Comparison of ENCODE assay signal across 29 cellular contexts in genomic region chr21:16239659-16240265, GRCh38.
A peak's percentile ranks its signal among the peaks of the same experiment; 100 is the strongest.
DNase-seq lines count a peak whose midpoint lies in the region; ATAC-seq and TF ChIP-seq lines count a peak whose summit lies in the region.
"Had no signal": no experiment of that assay in that cellular context is flagged by ENCODE, and none has a peak within 500 bp of the region (broad histone marks: within the 10 kb centered on the region; RNA-seq: fewer than 3 reads in every experiment).

No MANE protein-coding gene starts in this region.

- H3T11ph ChIP-seq in H9 (ENCODE audit: low read length): no peak overlapping the region

- H3K79me1 ChIP-seq in H9 (ENCODE audit: insufficient read depth, low read depth, low read length, poor library complexity, severe bottlenecking): no peaks in the 10 kb centered on the region

- TF ChIP-seq CTCF in fibroblast of mammary gland (conservative IDR thresholded peaks at IDR 0.05; ENCODE audit: control insufficient read depth, insufficient read depth, low read depth, low read length): no peak
- TF ChIP-seq CTCF in nephron progenitor cell (IDR thresholded peaks at IDR 0.05): no peak
- no peak for TF ChIP-seq CTCF in H9 (conservative IDR thresholded peaks at IDR 0.05)

- H3K9me3 ChIP-seq in H9 (ENCODE audit: control insufficient read depth, low read depth, low read length): no peaks in the 10 kb centered on the region
- H3K9me3 ChIP-seq: ascending aorta, colonic mucosa, upper lobe of left lung had no signal

- no peak overlapping the region for H3K4me2 ChIP-seq in H9 (ENCODE audit: insufficient read depth, insufficient read length, low read length)

- H4K8ac ChIP-seq in H9 (replicated peaks; ENCODE audit: insufficient read length, low read depth, low read length): no peak overlapping the region

- H3K4ac ChIP-seq in H9 (ENCODE audit: low read depth, low read length): no peak overlapping the region

- ATAC-seq in HG03108 (IDR thresholded peaks at IDR 0.05; ENCODE audit: unreplicated experiment): no peak
- ATAC-seq: HCT116; natural killer cell treated with Interleukin-12 subunit alpha and Interleukin-12 subunit beta and Interleukin-15 and Interleukin-18, amount 100 ng/mL, for 72 hours; Panc1; stimulated activated naive B cell treated with anti-CD40 and anti-IgM and Interleukin-4, amounts not matched to agents 10 μg/mL and 1 μg/mL and 100 μg/mL, for 72 hours had no signal

- no peak overlapping the region for H2BK20ac ChIP-seq in H9 (ENCODE audit: low read depth, low read length, poor library complexity, severe bottlenecking)

- H2AK5ac ChIP-seq in H9 (ENCODE audit: insufficient read length, low read length): no peak overlapping the region

- H3K4me3 Mint-ChIP-seq in nephron progenitor cell (no peak overlapping the region), H9 (no peak overlapping the region)
- H3K4me3 Mint-ChIP-seq: activated naive CD8-positive, alpha-beta T cell treated with anti-CD3 and anti-CD28 coated beads for 36 hours; IgD-negative memory B cell; natural killer cell treated with Interleukin-12 subunit alpha and Interleukin-12 subunit beta and Interleukin-15 and Interleukin-18, amount 100 ng/mL, for 72 hours; stimulated activated naive B cell treated with anti-CD40 and anti-IgM and Interleukin-4, amounts not matched to agents 10 μg/mL and 1 μg/mL and 100 μg/mL, for 72 hours had no signal

- H3K14ac ChIP-seq in H9 (ENCODE audit: insufficient read depth, low read length): no peak overlapping the region

- WGBS in H9 (ENCODE audit: extremely low coverage, insufficient read length, low lambda C conversion rate): no CpG with 5 or more reads among the region's 11 CpGs

- H3K56ac ChIP-seq in H9 (ENCODE audit: insufficient read length, low read depth, low read length): no peak overlapping the region

- H3K9me3 Mint-ChIP-seq in nephron progenitor cell (no peaks in the 10 kb centered on the region), H9 (no peaks in the 10 kb centered on the region; a peak in 1 of 5 replicates)
- H3K9me3 Mint-ChIP-seq: activated naive CD8-positive, alpha-beta T cell treated with anti-CD3 and anti-CD28 coated beads for 36 hours had no signal

- no peak overlapping the region for H3K4me3 ChIP-seq in fibroblast of mammary gland (ENCODE audit: control insufficient read depth, low read depth, low read length)
- H3K4me3 ChIP-seq: ascending aorta, colonic mucosa, upper lobe of left lung had no signal

- H3K27ac Mint-ChIP-seq in nephron progenitor cell (peak overlapping the region; percentile 6), H9 (no peak overlapping the region)
- H3K27ac Mint-ChIP-seq: activated naive CD8-positive, alpha-beta T cell treated with anti-CD3 and anti-CD28 coated beads for 36 hours; IgD-negative memory B cell; natural killer cell treated with Interleukin-12 subunit alpha and Interleukin-12 subunit beta and Interleukin-15 and Interleukin-18, amount 100 ng/mL, for 72 hours; stimulated activated naive B cell treated with anti-CD40 and anti-IgM and Interleukin-4, amounts not matched to agents 10 μg/mL and 1 μg/mL and 100 μg/mL, for 72 hours had no signal

- H4K91ac ChIP-seq in H9 (ENCODE audit: insufficient read length, low read depth, low read length): no peak overlapping the region

- H3K23ac ChIP-seq in H9 (ENCODE audit: insufficient read length, low read depth, low read length): no peak overlapping the region

- no peak overlapping the region for H2BK120ac ChIP-seq in H9 (ENCODE audit: low read depth, low read length, poor library complexity, severe bottlenecking)

- H2AFZ ChIP-seq in H9 (ENCODE audit: low read length): no peak overlapping the region

- H2BK5ac ChIP-seq in H9 (ENCODE audit: insufficient read length, low read length): no peak overlapping the region

- no peaks in the 10 kb centered on the region for H3K79me2 ChIP-seq in H9 (ENCODE audit: insufficient read depth, low read length)

- H3K36me3 Mint-ChIP-seq in nephron progenitor cell (ENCODE audit: low read depth) (peaks cover 4% of the 10 kb centered on the region), H9 (ENCODE audit: insufficient read depth in 1 of 3, low read depth in 3 of 3) (no peaks in the 10 kb centered on the region; a peak in 1 of 7 replicates)
- H3K36me3 Mint-ChIP-seq: activated naive CD8-positive, alpha-beta T cell treated with anti-CD3 and anti-CD28 coated beads for 36 hours; IgD-negative memory B cell; natural killer cell treated with Interleukin-12 subunit alpha and Interleukin-12 subunit beta and Interleukin-15 and Interleukin-18, amount 100 ng/mL, for 72 hours; stimulated activated naive B cell treated with anti-CD40 and anti-IgM and Interleukin-4, amounts not matched to agents 10 μg/mL and 1 μg/mL and 100 μg/mL, for 72 hours had no signal

- H2BK12ac ChIP-seq in H9 (ENCODE audit: insufficient read length, low read depth, low read length): no peak overlapping the region

- no peak overlapping the region for H2BK15ac ChIP-seq in H9 (ENCODE audit: low read depth, low read length)

- no peak overlapping the region for H3K18ac ChIP-seq in H9 (ENCODE audit: insufficient read length, low read depth, low read length)

- H3K9ac ChIP-seq in H9 (ENCODE audit: extremely low read depth, insufficient read length, low read length): no peak overlapping the region

- H3K4me1 Mint-ChIP-seq in nephron progenitor cell (peaks cover 20% of the 10 kb centered on the region), H9 (peaks cover 8% of the 10 kb centered on the region in 2 experiments)
- H3K4me1 Mint-ChIP-seq: activated naive CD8-positive, alpha-beta T cell treated with anti-CD3 and anti-CD28 coated beads for 36 hours; IgD-negative memory B cell; stimulated activated naive B cell treated with anti-CD40 and anti-IgM and Interleukin-4, amounts not matched to agents 10 μg/mL and 1 μg/mL and 100 μg/mL, for 72 hours had no signal

- no peaks in the 10 kb centered on the region for H3K23me2 ChIP-seq in H9 (ENCODE audit: insufficient read length, low read depth, low read length, poor library complexity, severe bottlenecking)

- H3K27ac ChIP-seq in H9 (ENCODE audit: insufficient read length, low read depth, low read length): no peak overlapping the region
- H3K27ac ChIP-seq: ascending aorta, colonic mucosa, upper lobe of left lung had no signal

- no peaks in the 10 kb centered on the region for H3K27me3 Mint-ChIP-seq in nephron progenitor cell (ENCODE audit: low read depth, poor library complexity)
- H3K27me3 Mint-ChIP-seq in H9 (ENCODE audit: low read depth): peaks cover 58% of the 10 kb centered on the region
- H3K27me3 Mint-ChIP-seq: activated naive CD8-positive, alpha-beta T cell treated with anti-CD3 and anti-CD28 coated beads for 36 hours; IgD-negative memory B cell; natural killer cell treated with Interleukin-12 subunit alpha and Interleukin-12 subunit beta and Interleukin-15 and Interleukin-18, amount 100 ng/mL, for 72 hours; stimulated activated naive B cell treated with anti-CD40 and anti-IgM and Interleukin-4, amounts not matched to agents 10 μg/mL and 1 μg/mL and 100 μg/mL, for 72 hours had no signal

- peaks cover 4% of the 10 kb centered on the region; the same call in 1 of the 2 replicates for H3K4me1 ChIP-seq in H9 (ENCODE audit: insufficient read depth, low read length)
- H3K4me1 ChIP-seq: ascending aorta, colonic mucosa, upper lobe of left lung had no signal

- no peak overlapping the region for H4K5ac ChIP-seq in H9 (ENCODE audit: insufficient read length, low read depth, low read length)

- H4K20me1 ChIP-seq in H9 (ENCODE audit: control insufficient read depth, insufficient read depth, insufficient read length): no peaks in the 10 kb centered on the region

- no peaks in the 10 kb centered on the region; the same call in 1 of the 2 replicates for H3K27me3 ChIP-seq in H9 (ENCODE audit: insufficient read depth, low read length)
- H3K27me3 ChIP-seq: ascending aorta, colonic mucosa, upper lobe of left lung had no signal

- peak; percentile 18 for DNase-seq in ELF-1 (ENCODE audit: low read depth, low spot score)
- DNase-seq in M059J (ENCODE audit: low read depth): peak; percentile 88
- peak; percentile 8 for DNase-seq in fibroblast of mammary gland (ENCODE audit: low read depth)
- no peak for DNase-seq in nephron progenitor cell
- no peak for DNase-seq in AG20443 (ENCODE audit: low spot score)
- DNase-seq in HT-29 (ENCODE audit: low spot score): no peak
- DNase-seq in H9: no peak
- DNase-seq: activated CD4-positive, alpha-beta T cell treated with anti-CD3 and anti-CD28 coated beads for 48 hours; activated CD8-positive, alpha-beta memory T cell treated with anti-CD3 and anti-CD28 coated beads for 24 hours; activated effector memory CD4-positive, alpha-beta T cell treated with Interleukin-2 at 50 U/mL for 16 hours; activated naive CD8-positive, alpha-beta T cell treated with anti-CD3 and anti-CD28 coated beads for 36 hours; colonic mucosa; DMS153; effector CD4-positive, alpha-beta T cell; erythroblast; NCI-H1092; NCI-H1694 treated with DMSO at 0.1 percent for 48 hours; NCI-H526 treated with DMSO at 0.1 percent for 48 hours; retina; SHP77 treated with DMSO at 0.1 percent for 48 hours; stimulated activated naive B cell treated with anti-CD40 and anti-IgM and Interleukin-4, amounts not matched to agents 10 μg/mL and 1 μg/mL and 100 μg/mL, for 72 hours; substantia nigra; upper lobe of left lung had no signal

Comparison
In these comparisons a context has a peak if more than half of its experiments do, and no peak if none do; other contexts are left out.
1. DNase-seq: peak in ELF-1 (single experiment), M059J (single experiment) and fibroblast of mammary gland (single experiment); none in nephron progenitor cell (single experiment), AG20443 (single experiment), HT-29 (single experiment) and H9 (single experiment).